In genomic region chr1:200869753-200870391, GRCh38 we compare ENCODE assay signal across 10 cellular contexts. TPM values are rescaled to one million over a fixed set of nuclear protein-coding genes. Genes with fewer than 3 reads are reported as not detected.
DNase-seq lines count a peak whose midpoint lies in the region; ATAC-seq and TF ChIP-seq lines count a peak whose summit lies in the region.
"Had no signal": no experiment of that assay in that cellular context is flagged by ENCODE, and none has a peak within 500 bp of the region (broad histone marks: within the 10 kb centered on the region; RNA-seq: fewer than 3 reads in every experiment).

No MANE protein-coding gene starts in this region.

- H3K9me3 Mint-ChIP-seq in activated B cell treated with CpG ODN at 0.5 μM for 24 hours: no peaks in the 10 kb centered on the region

- POLR2A ChIA-PET in activated B cell treated with CpG ODN at 0.5 μM for 24 hours (lab: Charles Lee): interaction anchor here (1.0 to 1.5 kb wide), 3 partner anchors 8 to 33 kb away, joined by 3 to 9 read pairs (median 3); no protein-coding TSS in a partner anchor

- peaks cover 11% of the 10 kb centered on the region for H3K27me3 Mint-ChIP-seq in activated B cell treated with CpG ODN at 0.5 μM for 24 hours

- H3K36me3 ChIP-seq in stomach: no peaks in the 10 kb centered on the region

- H3K4me3 Mint-ChIP-seq in activated B cell treated with CpG ODN at 0.5 μM for 24 hours: peak overlapping the region; percentile 73

- H3K9me3 ChIP-seq in stomach: no peaks in the 10 kb centered on the region

- H3K27me3 ChIP-seq in stomach (peaks cover 10 to 56% (median 30%) of the 10 kb centered on the region in 3 donors), foreskin keratinocyte (peaks cover 44% of the 10 kb centered on the region)

- no peak for TF ChIP-seq POLR2A in stomach (IDR thresholded peaks at IDR 0.05)

- no peak for TF ChIP-seq EP300 in stomach (IDR thresholded peaks at IDR 0.05)

- peak overlapping the region; percentile 94 for H3K27ac Mint-ChIP-seq in activated B cell treated with CpG ODN at 0.5 μM for 24 hours

- DNase-seq in activated B cell treated with CpG ODN at 0.5 μM for 24 hours (no peak), hypothalamus (lab: John Stamatoyannopoulos, UW) (no peak), stomach (no peak), foreskin keratinocyte (no peak), NCI-H345 (lab: John Stamatoyannopoulos, UW) (no peak)
- DNase-seq: mammary epithelial cell, NCI-H1930 had no signal

- intact Hi-C loops in activated B cell treated with CpG ODN at 0.5 μM for 24 hours (cut with micrococcal nuclease): loop anchor here (2.0 to 10.0 kb wide), 4 partner anchors 19 to 565 kb away; partner anchors contain the start of gene KIF21B
- intact Hi-C loops in stomach (cut with DNase I; ENCODE audit: low total_unique reads): no loop called here

- TF ChIP-seq CTCF in activated B cell treated with CpG ODN at 0.5 μM for 24 hours (IDR thresholded peaks at IDR 0.05) (no peak), stomach (IDR thresholded peaks at IDR 0.05) (no peak), foreskin keratinocyte (conservative IDR thresholded peaks at IDR 0.05) (no peak)

- peak; percentile 52 for ATAC-seq in GM19023 (IDR thresholded peaks at IDR 0.05; ENCODE audit: unreplicated experiment)
- peak; percentile 68 for ATAC-seq in HG02885 (IDR thresholded peaks at IDR 0.05; ENCODE audit: poor library complexity, unreplicated experiment)
- ATAC-seq in activated B cell treated with CpG ODN at 0.5 μM for 24 hours (ENCODE audit: low read depth): peak; percentile 52
- no peak for ATAC-seq in foreskin keratinocyte

- H3K4me3 ChIP-seq in GM08714 (ENCODE audit: low read length): peak overlapping the region; percentile 6; the same call in 1 of the 2 replicates
- H3K4me3 ChIP-seq in stomach: no peak overlapping the region

- 76 to 82% (median 81%) methylated on average over 8 to 9 of the region's 9 CpGs for WGBS in stomach, 5 donors

- peaks cover 12 to 29% (median 20%) of the 10 kb centered on the region in 4 donors for H3K4me1 ChIP-seq in stomach
- H3K4me1 ChIP-seq in foreskin keratinocyte: no peaks in the 10 kb centered on the region

- H3K27ac ChIP-seq in stomach (peak overlapping the region in 2 of 5 donors; percentile 29 to 38), foreskin keratinocyte (no peak overlapping the region)

- CTCF ChIA-PET in activated B cell treated with CpG ODN at 0.5 μM for 24 hours (lab: Charles Lee): interaction anchor here (1.6 kb wide), 1 partner anchor 32 kb away, joined by 4 read pairs; no protein-coding TSS in a partner anchor

- no peaks in the 10 kb centered on the region for H3K36me3 Mint-ChIP-seq in activated B cell treated with CpG ODN at 0.5 μM for 24 hours (ENCODE audit: low read depth)

- peaks cover 63% of the 10 kb centered on the region for H3K4me1 Mint-ChIP-seq in activated B cell treated with CpG ODN at 0.5 μM for 24 hours

RNA-seq across cellular contexts. Expression of gene GPR25, which starts 2.9 kb away (rescaled TPM):
- total RNA-seq in activated B cell treated with CpG ODN at 0.5 μM for 24 hours (0.86 and 1.6 TPM in 2 replicates), stomach (not detected), foreskin keratinocyte (not detected in 2 replicates)
- polyA plus RNA-seq in stomach (1 to 10 TPM in 1 of 3 donors, under 1 TPM in 2; 0.08 to 1.5 (median 0.75) TPM), foreskin keratinocyte (not detected in 2 replicates)
- total RNA-seq: mammary epithelial cell had no signal
- polyA plus RNA-seq: mammary epithelial cell had no signal

RNA-seq across cellular contexts. Expression of gene INAVA, which starts 24.8 kb away (rescaled TPM):
- 0.44 and 0.46 TPM in 2 replicates for total RNA-seq in activated B cell treated with CpG ODN at 0.5 μM for 24 hours
- 100 to 1,000 TPM in 3 of 5 donors, 10 to 100 TPM in 2; 38.0 to 184 (median 102) TPM for total RNA-seq in stomach
- 10 to 100 TPM; 11.3 to 75.3 (median 28.2) TPM for polyA plus RNA-seq in stomach
- 21.3 and 41.7 TPM in 2 replicates for total RNA-seq in foreskin keratinocyte
- polyA plus RNA-seq in foreskin keratinocyte: 17.5 and 30.4 TPM in 2 replicates

Comparison
In these comparisons a context has a peak if more than half of its experiments do, and no peak if none do; other contexts are left out.
1. RNA of gene INAVA, which starts 24.8 kb away (total RNA-seq): 38.0 to 184 TPM in stomach and 21.3 to 41.7 TPM in foreskin keratinocyte; 0.44 to 0.46 TPM in activated B cell treated with CpG ODN at 0.5 μM for 24 hours; every median in the first group is over 10 times any median in the second.